Comparison of ENCODE assay signal across 20 cellular contexts in the genomic region with DNA sequence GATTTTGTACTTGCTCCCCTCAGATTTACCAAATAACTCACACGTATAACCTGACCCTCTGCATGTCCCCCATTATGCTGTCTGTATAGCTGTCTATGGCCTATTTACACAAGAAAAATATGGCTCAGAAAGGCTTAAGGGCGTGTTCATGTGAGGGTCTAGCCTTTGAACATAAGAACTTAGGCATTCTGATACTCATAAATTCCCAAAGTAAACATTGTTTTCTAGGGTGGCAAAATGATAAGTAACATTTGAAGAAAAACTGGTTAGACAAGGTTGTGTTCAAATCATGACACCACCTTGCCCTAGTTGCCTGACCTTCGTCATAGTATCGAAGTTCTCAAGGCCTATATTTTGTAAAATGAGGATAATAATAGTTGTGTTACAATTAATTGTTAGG.
"Had no signal": no experiment of that assay in that cellular context is flagged by ENCODE, and none has a peak within 500 bp of the region (broad histone marks: within the 10 kb centered on the region; RNA-seq: fewer than 3 reads in every experiment).

No MANE protein-coding gene starts in this region.

- H3K27me3 ChIP-seq: cardiac muscle cell, foreskin keratinocyte had no signal

- DNase-seq: activated B cell treated with CpG ODN at 0.5 μM for 24 hours; activated CD4-positive, alpha-beta T cell treated with anti-CD3 and anti-CD28 coated beads for 36 hours; activated CD4-positive, alpha-beta T cell treated with anti-CD3 and anti-CD28 coated beads, Interleukin-2, amount 50 U/mL, for 4 hours; activated CD8-positive, alpha-beta memory T cell treated with anti-CD3 and anti-CD28 coated beads, Interleukin-2, amount 50 U/mL, for 48 hours; activated effector memory CD4-positive, alpha-beta T cell treated with Interleukin-2 at 50 U/mL for 16 hours; activated naive CD4-positive, alpha-beta T cell treated with anti-CD3 and anti-CD28 coated beads, Interleukin-2, amount 10 ng/mL, durations not matched to agents 7 days and 5 days; activated T-cell treated with anti-CD3 and anti-CD28 coated beads, Interleukin-2, amount 50 U/mL, for 72 hours; dermis blood vessel endothelial cell; effector CD8-positive, alpha-beta T cell; foreskin keratinocyte; kidney glomerular epithelial cell; left ventricle myocardium superior; naive B cell; occipital lobe; posterior cingulate gyrus; stimulated activated CD4-positive, alpha-beta T cell treated with anti-CD3 and anti-CD28 coated beads, Interleukin-2, amount 100 ng/mL, for 48 hours; stimulated activated CD8-positive, alpha-beta memory T cell treated with anti-CD3 and anti-CD28 coated beads, Interleukin-4, amount 100 ng/mL, for 48 hours; stimulated activated naive B cell treated with anti-CD40 and anti-IgM and Interleukin-4, amounts not matched to agents 10 μg/mL and 1 μg/mL and 100 μg/mL, for 72 hours had no signal

- H3K27ac ChIP-seq: cardiac muscle cell, foreskin keratinocyte had no signal

- H3K36me3 ChIP-seq: cardiac muscle cell had no signal

- H3K4me1 ChIP-seq: foreskin keratinocyte had no signal

- H3K4me2 ChIP-seq: smooth muscle cell had no signal

- H3K4me3 ChIP-seq: cardiac muscle cell, smooth muscle cell had no signal
